ENCODE assay signal across 20 cellular contexts in the genomic region with DNA sequence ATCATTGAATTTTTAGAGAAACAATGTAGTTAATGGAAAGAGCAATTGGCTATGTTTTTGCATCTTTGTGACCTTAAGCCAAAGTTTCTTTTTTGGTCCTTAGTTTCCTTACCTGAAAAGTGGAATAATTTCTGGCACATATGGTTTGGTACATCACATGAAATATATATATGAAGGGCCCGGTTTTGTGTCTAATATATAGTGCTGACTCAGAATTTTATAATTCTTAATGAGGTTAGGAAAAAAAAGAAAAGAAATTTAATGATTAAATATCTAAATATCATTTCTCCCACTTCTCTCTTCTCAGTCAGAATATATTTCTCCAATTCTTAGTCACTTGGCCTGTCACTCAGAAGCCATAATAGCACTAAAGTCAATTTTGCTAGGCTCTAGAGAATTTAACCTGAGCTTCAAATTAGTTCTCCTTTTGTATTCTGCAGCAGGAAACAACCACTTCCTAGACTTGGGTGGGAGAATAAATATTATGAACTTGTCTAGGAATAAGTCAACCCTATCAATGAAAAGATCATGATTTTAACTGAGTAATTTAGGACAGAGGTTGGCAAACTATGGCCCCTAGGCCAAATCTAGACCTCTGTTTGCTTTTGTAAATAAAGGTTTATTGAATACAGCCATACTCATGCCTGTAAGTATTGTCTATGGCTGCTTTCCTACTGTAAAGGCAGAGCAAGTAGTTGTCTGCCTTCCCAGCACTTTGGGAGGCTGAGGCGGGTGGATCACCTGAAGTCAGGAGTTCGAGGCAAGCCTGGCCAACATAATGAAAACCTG. TPM values are rescaled to one million over a fixed set of nuclear protein-coding genes. Genes with fewer than 3 reads are reported as not detected.
"Had no signal": no experiment of that assay in that cellular context is flagged by ENCODE, and none has a peak within 500 bp of the region (broad histone marks: within the 10 kb centered on the region; RNA-seq: fewer than 3 reads in every experiment).

No MANE protein-coding gene starts in this region.

- DNase-seq: activated CD4-positive, alpha-beta memory T cell treated with anti-CD3 and anti-CD28 coated beads for 36 hours; activated CD4-positive, alpha-beta T cell treated with anti-CD3 and anti-CD28 coated beads for 36 hours; activated naive CD8-positive, alpha-beta T cell treated with anti-CD3 and anti-CD28 coated beads, Interleukin-2, amount 10 ng/mL, durations not matched to agents 7 days and 5 days; activated T-cell treated with anti-CD3 and anti-CD28 coated beads for 4 hours; amygdala; dermis blood vessel endothelial cell; effector memory CD8-positive, alpha-beta T cell; foreskin fibroblast; hippocampal formation; islet precursor cell; spleen; stimulated activated CD4-positive, alpha-beta T cell treated with anti-CD3 and anti-CD28 coated beads, Interleukin-4, amount 100 ng/mL, for 4 hours; upper lobe of left lung had no signal

- H3K27me3 ChIP-seq: cardiac muscle cell, spleen, upper lobe of left lung had no signal

- H3K27ac ChIP-seq: cardiac muscle cell, epithelial cell of prostate, spleen, thoracic aorta, upper lobe of left lung had no signal

- H3K36me3 ChIP-seq: cardiac muscle cell, spleen, thoracic aorta, upper lobe of left lung had no signal

- ATAC-seq: activated CD4-positive, alpha-beta T cell treated with anti-CD3 and anti-CD28 coated beads for 36 hours; effector memory CD8-positive, alpha-beta T cell; natural killer cell treated with Interleukin-12 subunit alpha and Interleukin-12 subunit beta and Interleukin-15 and Interleukin-18, amount 100 ng/mL, for 72 hours; stimulated activated memory B cell treated with anti-CD40 and anti-IgM and Interleukin-4, amounts not matched to agents 10 μg/mL and 1 μg/mL and 100 μg/mL, for 72 hours; WTC11 had no signal

- H3K4me3 ChIP-seq: cardiac muscle cell, lung, spleen, thoracic aorta, upper lobe of left lung had no signal

- H3K9me3 ChIP-seq: spleen, thoracic aorta, upper lobe of left lung had no signal

- H3K4me1 ChIP-seq: spleen had no signal

RNA-seq across cellular contexts. Expression of a gene that starts 34.6 kb away (rescaled TPM):
- total RNA-seq: activated CD4-positive, alpha-beta memory T cell treated with anti-CD3 and anti-CD28 coated beads for 36 hours; activated CD4-positive, alpha-beta T cell treated with anti-CD3 and anti-CD28 coated beads for 36 hours had no signal
